In genomic region chr7:91239171-91239604, GRCh38 we compare ENCODE assay signal across 14 cellular contexts. TPM values are rescaled to one million over a fixed set of nuclear protein-coding genes. Genes with fewer than 3 reads are reported as not detected.
DNase-seq lines count a peak whose midpoint lies in the region; ATAC-seq, FAIRE-seq and TF ChIP-seq lines count a peak whose summit lies in the region.
"Had no signal": no experiment of that assay in that cellular context is flagged by ENCODE, and none has a peak within 500 bp of the region (broad histone marks: within the 10 kb centered on the region; RNA-seq: fewer than 3 reads in every experiment).

No MANE protein-coding gene starts in this region.

- H3K27me3 Mint-ChIP-seq in GM23338 (ENCODE audit: insufficient read depth, low read depth, poor library complexity): no peaks in the 10 kb centered on the region

- H3F3A ChIP-seq in GM23338 (replicated peaks; ENCODE audit: low read depth): no peaks in the 10 kb centered on the region

- no peak overlapping the region for H4K91ac ChIP-seq in H1 (replicated peaks; ENCODE audit: insufficient read length, low read length)
- H4K91ac ChIP-seq in neuronal stem cell (ENCODE audit: low read depth, low read length, poor library complexity): no peak overlapping the region

- H3K36me3 ChIP-seq in GM23338 (ENCODE audit: insufficient read depth): no peaks in the 10 kb centered on the region
- no peaks in the 10 kb centered on the region for H3K36me3 ChIP-seq in H1 (ENCODE audit: control insufficient read depth in 2 of 4, insufficient read depth in 4 of 4, low read length in 3 of 4)
- no peaks in the 10 kb centered on the region for H3K36me3 ChIP-seq in neuronal stem cell (replicated peaks in 1 of 2; ENCODE audit: control insufficient read depth in 2 of 2, insufficient read depth in 2 of 2, low read length in 2 of 2)
- H3K36me3 ChIP-seq: cardiac muscle cell had no signal

- H2BK120ac ChIP-seq in H1 (replicated peaks; ENCODE audit: low read depth, low read length) (no peak overlapping the region), neuronal stem cell (ENCODE audit: low read depth, low read length) (no peak overlapping the region)

- no peaks in the 10 kb centered on the region for H3K9me3 ChIP-seq in H1 (ENCODE audit: insufficient read depth in 2 of 2, low read depth in 1 of 2, low read length in 1 of 2)
- H3K9me3 ChIP-seq in neuronal stem cell (replicated peaks in 1 of 2; ENCODE audit: control insufficient read depth in 2 of 2, insufficient read depth in 1 of 2, low read depth in 1 of 2, low read length in 2 of 2): no peaks in the 10 kb centered on the region

- H2BK20ac ChIP-seq in H1 (ENCODE audit: low read length): no peak overlapping the region

- H3K27me3 ChIP-seq in GM23338 (ENCODE audit: insufficient read depth) (no peaks in the 10 kb centered on the region), H1 (replicated peaks in 1 of 4; ENCODE audit: control insufficient read depth in 3 of 4, extremely low read depth in 1 of 4, insufficient read depth in 3 of 4, low read length in 3 of 4) (no peaks in the 10 kb centered on the region), neuronal stem cell (ENCODE audit: control insufficient read depth in 3 of 3, insufficient read depth in 3 of 3, low read depth in 1 of 3, low read length in 3 of 3) (no peaks in the 10 kb centered on the region)
- H3K27me3 ChIP-seq: cardiac muscle cell had no signal

- H3K4me1 Mint-ChIP-seq in GM23338: peaks cover 10% of the 10 kb centered on the region; the same call in 2 of the 3 replicates
- H3K4me1 Mint-ChIP-seq: stimulated activated naive B cell treated with anti-CD40 and anti-IgM and Interleukin-4, amounts not matched to agents 10 μg/mL and 1 μg/mL and 100 μg/mL, for 72 hours had no signal

- FAIRE-seq in H1 (lab: Jason Lieb, UNC): no peak
- FAIRE-seq: frontal cortex, GM18507 had no signal

- no peak overlapping the region for H3K23ac ChIP-seq in H1 (ENCODE audit: insufficient read length)
- no peak overlapping the region for H3K23ac ChIP-seq in neuronal stem cell (ENCODE audit: low read depth, low read length, poor library complexity)

- no peaks in the 10 kb centered on the region for H3K23me2 ChIP-seq in H1 (ENCODE audit: low read depth, low read length)

- no peak for ATAC-seq in GM23338
- ATAC-seq: stimulated activated naive B cell treated with anti-CD40 and anti-IgM and Interleukin-4, amounts not matched to agents 10 μg/mL and 1 μg/mL and 100 μg/mL, for 72 hours had no signal

- no peak for TF ChIP-seq EP300 in H1 (IDR thresholded peaks at IDR 0.05; ENCODE audit: borderline replicate concordance in 1 of 2, low read depth in 2 of 2, low read length in 2 of 2)

- no peak overlapping the region for H4K5ac ChIP-seq in H1 (ENCODE audit: insufficient read length, low read depth, low read length)

- H3K27ac ChIP-seq in GM23338 (ENCODE audit: low read depth) (no peak overlapping the region), RWPE1 (peak overlapping the region; percentile 75), H1 (ENCODE audit: low read depth, low read length) (no peak overlapping the region), neuronal stem cell (replicated peaks; ENCODE audit: low read length) (no peak overlapping the region)
- H3K27ac ChIP-seq: cardiac muscle cell had no signal

- H2AK5ac ChIP-seq in H1 (ENCODE audit: low read depth, low read length): no peak overlapping the region
- no peak overlapping the region for H2AK5ac ChIP-seq in neuronal stem cell (ENCODE audit: low read depth, low read length)

- CTCF ChIA-PET in RWPE1 (lab: Yijun Ruan, JAX) (no interaction called here), H1 (lab: Charles Lee; ENCODE audit: partially characterized antibody) (interaction anchor here (0.6 to 2.1 kb wide), 5 partner anchors 8 to 156 kb away, joined by 3 to 8 read pairs (median 3); no protein-coding TSS in a partner anchor)

- H3K4me3 Mint-ChIP-seq in GM23338: no peak overlapping the region
- H3K4me3 Mint-ChIP-seq: stimulated activated naive B cell treated with anti-CD40 and anti-IgM and Interleukin-4, amounts not matched to agents 10 μg/mL and 1 μg/mL and 100 μg/mL, for 72 hours had no signal

- H3K56ac ChIP-seq in H1 (replicated peaks; ENCODE audit: insufficient read length, low read depth, low read length): no peak overlapping the region

- H3K4me1 ChIP-seq in GM23338 (ENCODE audit: insufficient read depth): no peaks in the 10 kb centered on the region; the same call in 1 of the 2 replicates
- no peaks in the 10 kb centered on the region for H3K4me1 ChIP-seq in H1 (replicated peaks in 1 of 4; ENCODE audit: control insufficient read depth in 3 of 4, insufficient read depth in 4 of 4, low read length in 3 of 4)
- H3K4me1 ChIP-seq in neuronal stem cell (ENCODE audit: control insufficient read depth in 2 of 2, insufficient read depth in 1 of 2, low read depth in 1 of 2, low read length in 2 of 2): peaks cover under 1 to 3% of the 10 kb centered on the region in 2 donors

- H3K79me1 ChIP-seq in H1 (ENCODE audit: low read depth, low read length) (no peaks in the 10 kb centered on the region), neuronal stem cell (ENCODE audit: low read depth, low read length) (no peaks in the 10 kb centered on the region)

- WGBS in H1 (ENCODE audit: extremely low coverage in 1 of 2, insufficient coverage in 1 of 2, insufficient read length in 1 of 2, insufficient replicate concordance in 2 of 2, low coverage in 1 of 2, low lambda C conversion rate in 2 of 2, missing lambda C conversion rate in 1 of 2), 2 experiments: 100% methylated on average over 2 of the region's 2 CpGs; no CpG with 5 or more reads in 1 of the 2 experiments
- WGBS in neuronal stem cell (ENCODE audit: extremely low coverage in 2 of 2, insufficient read length in 2 of 2, insufficient replicate concordance in 1 of 2), 2 donors: no CpG with 5 or more reads among the region's 2 CpGs

- no peak overlapping the region for H4K8ac ChIP-seq in H1 (ENCODE audit: extremely low read depth, insufficient read depth, low read length)
- H4K8ac ChIP-seq in neuronal stem cell (ENCODE audit: low read depth, low read length): no peak overlapping the region

- TF ChIP-seq POLR2A in H1 (IDR thresholded peaks at IDR 0.05; ENCODE audit: control extremely low read depth in 1 of 2, low read depth in 2 of 2, low read length in 2 of 2): no peak

- no peaks in the 10 kb centered on the region for H3K36me3 Mint-ChIP-seq in GM23338 (ENCODE audit: low read depth)
- H3K36me3 Mint-ChIP-seq: stimulated activated naive B cell treated with anti-CD40 and anti-IgM and Interleukin-4, amounts not matched to agents 10 μg/mL and 1 μg/mL and 100 μg/mL, for 72 hours had no signal

- H2BK15ac ChIP-seq in H1 (ENCODE audit: low read length): no peak overlapping the region
- no peak overlapping the region for H2BK15ac ChIP-seq in neuronal stem cell (ENCODE audit: low read length)

- no peak overlapping the region for H3K14ac ChIP-seq in H1 (ENCODE audit: insufficient read length)
- no peak overlapping the region for H3K14ac ChIP-seq in neuronal stem cell (ENCODE audit: low read length)

- POLR2A ChIA-PET in RWPE1 (lab: Yijun Ruan, JAX; ENCODE audit: low non-redundant PET) (no interaction called here), H1 (lab: Charles Lee; ENCODE audit: partially characterized antibody) (interaction anchor here (1.1 kb wide), 1 partner anchor 9 kb away, joined by 3 read pairs; no protein-coding TSS in a partner anchor)

- H2AFZ ChIP-seq in GM23338 (peak overlapping the region; percentile 59; the same call in 1 of the 2 replicates), H1 (ENCODE audit: low read length) (0 out of 2 replicates have a peak overlapping the region, but pooled peaks have one; percentile 59), neuronal stem cell (ENCODE audit: low read length) (peak overlapping the region; percentile 42)

- H3K9ac ChIP-seq in H1 (replicated peaks in 1 of 4; ENCODE audit: extremely low read depth in 1 of 4, low read depth in 3 of 4, low read length in 3 of 4) (no peak overlapping the region), neuronal stem cell (ENCODE audit: low read depth, low read length, poor library complexity) (no peak overlapping the region)

- no peak overlapping the region for H3K18ac ChIP-seq in H1 (ENCODE audit: extremely low read depth, low read length)
- H3K18ac ChIP-seq in neuronal stem cell (ENCODE audit: low read length): no peak overlapping the region

- no peak overlapping the region for H3K4me3 ChIP-seq in GM23338
- no peak overlapping the region for H3K4me3 ChIP-seq in H1 (ENCODE audit: extremely low read depth in 1 of 4, insufficient read depth in 2 of 4, low read depth in 3 of 4, low read length in 4 of 4)
- no peak overlapping the region for H3K4me3 ChIP-seq in neuronal stem cell (ENCODE audit: low read length in 2 of 2)
- H3K4me3 ChIP-seq: cardiac muscle cell had no signal

- no peak overlapping the region for H2BK5ac ChIP-seq in H1 (ENCODE audit: low read depth, low read length)
- H2BK5ac ChIP-seq in neuronal stem cell (ENCODE audit: low read length): no peak overlapping the region

- H3K4me2 ChIP-seq in GM23338 (no peak overlapping the region), H1 (ENCODE audit: insufficient read depth in 1 of 2, low read depth in 2 of 2, low read length in 2 of 2) (no peak overlapping the region), neuronal stem cell (ENCODE audit: insufficient read depth, low read length, poor library complexity, severe bottlenecking) (no peak overlapping the region)

- no peak overlapping the region for H3K4ac ChIP-seq in H1 (replicated peaks; ENCODE audit: insufficient read length, low read depth, low read length)
- no peak overlapping the region for H3K4ac ChIP-seq in neuronal stem cell (ENCODE audit: low read length)

- H3K27ac Mint-ChIP-seq in GM23338: no peak overlapping the region
- H3K27ac Mint-ChIP-seq: stimulated activated naive B cell treated with anti-CD40 and anti-IgM and Interleukin-4, amounts not matched to agents 10 μg/mL and 1 μg/mL and 100 μg/mL, for 72 hours had no signal

- TF ChIP-seq CTCF in GM23338 (conservative IDR thresholded peaks at IDR 0.05; ENCODE audit: low read depth in 2 of 2) (no peak), RWPE1 (conservative IDR thresholded peaks at IDR 0.05; ENCODE audit: low read depth) (no peak), H1 (IDR thresholded peaks at IDR 0.05; ENCODE audit: control extremely low read depth in 1 of 3, insufficient read depth in 1 of 3, low read depth in 1 of 3, low read length in 3 of 3) (no peak)

- DNase-seq in GM23338 (ENCODE audit: low spot score): no peak
- DNase-seq in RWPE1 (ENCODE audit: low spot score): no peak
- DNase-seq in H1 (ENCODE audit: low read depth in 1 of 2, low spot score in 2 of 2): no peak
- DNase-seq in neuronal stem cell (ENCODE audit: low spot score): no peak
- DNase-seq in stimulated activated CD4-positive, alpha-beta T cell treated with anti-CD3 and anti-CD28 coated beads, Interleukin-1b, Interleukin-23, amount 100 ng/mL, for 48 hours: no peak
- no peak for DNase-seq in NCI-H146 (lab: John Stamatoyannopoulos, UW)
- no peak for DNase-seq in KG1 (lab: John Stamatoyannopoulos, UW)
- no peak for DNase-seq in DMS 273 (lab: John Stamatoyannopoulos, UW; ENCODE audit: unreplicated experiment)
- DNase-seq: midbrain; NCI-H524; stimulated activated naive B cell treated with anti-CD40 and anti-IgM and Interleukin-4, amounts not matched to agents 10 μg/mL and 1 μg/mL and 100 μg/mL, for 72 hours had no signal

- no peak overlapping the region for H2BK12ac ChIP-seq in H1 (ENCODE audit: low read depth, low read length)
- no peak overlapping the region for H2BK12ac ChIP-seq in neuronal stem cell (ENCODE audit: low read length)

- no peaks in the 10 kb centered on the region for H4K20me1 ChIP-seq in GM23338 (replicated peaks; ENCODE audit: insufficient read depth)
- H4K20me1 ChIP-seq in H1 (replicated peaks in 1 of 2; ENCODE audit: control insufficient read depth in 1 of 2, insufficient read depth in 2 of 2, low read length in 2 of 2): no peaks in the 10 kb centered on the region

- H3K9me2 ChIP-seq in GM23338 (ENCODE audit: insufficient read depth): no peaks in the 10 kb centered on the region

- H3K79me2 ChIP-seq in GM23338 (replicated peaks; ENCODE audit: insufficient read depth): no peaks in the 10 kb centered on the region
- H3K79me2 ChIP-seq in H1 (ENCODE audit: control insufficient read depth in 1 of 2, insufficient read depth in 2 of 2, low read length in 2 of 2): no peaks in the 10 kb centered on the region

- H3K9me3 Mint-ChIP-seq in GM23338: no peaks in the 10 kb centered on the region
- H3K9me3 Mint-ChIP-seq: stimulated activated naive B cell treated with anti-CD40 and anti-IgM and Interleukin-4, amounts not matched to agents 10 μg/mL and 1 μg/mL and 100 μg/mL, for 72 hours had no signal

- TF ChIP-seq RAD21 in H1 (IDR thresholded peaks at IDR 0.05 in 1 of 2, conservative IDR thresholded peaks at IDR 0.05 in 1 of 2; ENCODE audit: low read depth in 2 of 2, low read length in 2 of 2): no peak

RNA-seq across cellular contexts. Expression of gene FZD1, which starts 25.0 kb away (rescaled TPM):
- total RNA-seq in GM23338 (2014; rRNA removed; shearing (Covaris generic)): 1.4 TPM in 2 replicates
- 0.34 and 0.42 TPM in 2 replicates for polyA plus RNA-seq in GM23338 (2016; fragmentation: Nextera tagmentation; extraction: Ambion mirVana)
- 0.88 and 0.91 TPM in 2 replicates for total RNA-seq in H1 (2021; fragmentation: NEBNext Ultra II Directional; extraction: Animal tissue kit (Norgen Biotek cat#: 25700))
- 0.62 and 0.77 TPM in 2 replicates for polyA plus RNA-seq in H1 (2011; rRNA removed)
- 0.65 TPM for polyA plus RNA-seq in H1 (2011; cell fraction: cytosol; rRNA removed)
- 0.78 TPM for polyA plus RNA-seq in H1 (2011; cell fraction: nucleus; rRNA removed)
- polyA plus RNA-seq in H1 (2012, experiment 1 of 2): 0.53 to 0.66 TPM (median 0.59 TPM) in 4 replicates
- 0.38 TPM for polyA plus RNA-seq in H1 (2012, experiment 2 of 2)
- 0.63 TPM for polyA plus RNA-seq in H1 (2013, experiment 1 of 2)
- polyA plus RNA-seq in H1 (2013, experiment 2 of 2): 0.63 TPM
- 0.63 and 0.68 TPM in 2 replicates for polyA minus RNA-seq in H1 (2011; rRNA and poly(A)+ RNA removed)
- 1.7 TPM for polyA minus RNA-seq in H1 (2011; cell fraction: cytosol; rRNA and poly(A)+ RNA removed)
- 1.5 TPM for polyA minus RNA-seq in H1 (2011; cell fraction: nucleus; rRNA and poly(A)+ RNA removed)
- 14.2 TPM for polyA plus RNA-seq in neuronal stem cell (2013, experiment 1 of 2)
- 14.1 TPM for polyA plus RNA-seq in neuronal stem cell (2013, experiment 2 of 2)
